7 cellular contexts compared by ENCODE assay signal in the genomic region with DNA sequence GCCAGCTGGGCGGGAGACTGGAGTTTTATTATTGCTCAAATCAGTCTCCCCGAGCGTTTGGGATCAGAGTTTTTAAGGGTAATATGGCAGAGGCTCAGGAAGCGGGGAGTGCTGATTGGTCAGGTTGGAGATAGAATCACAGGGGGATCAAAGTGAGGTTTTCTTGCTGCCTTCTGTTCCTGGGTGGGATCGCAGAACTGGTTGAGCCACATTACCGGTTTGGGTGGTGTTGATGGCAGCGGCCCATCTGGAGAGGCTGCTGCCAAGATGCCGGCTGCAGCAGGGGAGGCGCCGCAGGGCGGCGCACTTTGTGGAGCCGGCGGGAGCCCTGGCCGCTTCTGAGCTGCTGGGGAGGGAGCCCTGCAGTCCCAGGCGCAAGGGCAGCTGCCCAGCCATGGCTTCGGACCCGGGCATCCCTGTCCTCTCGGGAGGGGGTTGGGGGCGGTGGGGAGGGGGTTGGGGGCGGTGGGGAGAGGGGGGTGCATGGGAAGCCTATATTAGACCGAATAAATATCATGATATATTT.
A peak's percentile ranks its signal among the peaks of the same experiment; 100 is the strongest.
DNase-seq lines count a peak whose midpoint lies in the region; ATAC-seq and TF ChIP-seq lines count a peak whose summit lies in the region.
"Not testable (repeated sequence)": the region's sequence is repeated elsewhere in the genome, so short reads cannot be mapped to it uniquely, and the experiment has no call there.

No MANE protein-coding gene starts in this region.

- RAD21 ChIA-PET in HCT116 (lab: Charles Lee; ENCODE audit: low non-redundant PET in 1 of 2, low total read pairs in 2 of 2, uncharacterized antibody in 2 of 2, unreplicated experiment in 2 of 2) = not testable (repeated sequence)

- H3K27ac ChIP-seq in HCT116 (ENCODE audit: low read depth, low read length); spleen: not testable (repeated sequence)

- 60 to 80% (median 70%) methylated on average over 2 to 5 of the region's 22 CpGs; no CpG with 5 or more reads in 1 of the 5 donors for WGBS in spleen, 5 donors

- H2AFZ ChIP-seq in HCT116 (ENCODE audit: low read depth, low read length, poor library complexity, severe bottlenecking) = not testable (repeated sequence)

- TF ChIP-seq POLR2A in HCT116 (IDR thresholded peaks at IDR 0.05; ENCODE audit: borderline replicate concordance, extremely low read depth, insufficient read depth, insufficient read length); spleen (IDR thresholded peaks at IDR 0.05): not testable (repeated sequence)

- H3K9ac ChIP-seq in HCT116 (ENCODE audit: low read length) = not testable (repeated sequence)

- POLR2A ChIA-PET in HCT116 (lab: Charles Lee) = not testable (repeated sequence)

- not testable (repeated sequence) for H3K9me3 ChIP-seq in HCT116 (ENCODE audit: control insufficient read depth in 1 of 2, insufficient read depth in 1 of 2, low read depth in 1 of 2, low read length in 2 of 2); spleen

- ATAC-seq in HCT116 (peak; percentile 89), esophagus mucosa (peak; percentile 23)
- not testable (repeated sequence) for ATAC-seq in left ventricle myocardium superior

- not testable (repeated sequence) for TF ChIP-seq RAD21 in HCT116 (IDR thresholded peaks at IDR 0.05; ENCODE audit: low read depth)

- DNase-seq in HCT116 (ENCODE audit: low read depth, low spot score) = not testable (repeated sequence)
- peak; percentile 13 for DNase-seq in activated CD8-positive, alpha-beta memory T cell treated with anti-CD3 and anti-CD28 coated beads, Interleukin-2, amount 50 U/mL, for 48 hours
- DNase-seq in left ventricle myocardium superior = peak; percentile 3
- peak in 7 of 10 donors; percentile 2 to 53 (median 12) for DNase-seq in posterior cingulate gyrus
- peak; percentile 4 for DNase-seq in spleen
- peak; percentile 53 for DNase-seq in ureter (ENCODE audit: low spot score)

- H4K20me1 ChIP-seq in HCT116 (ENCODE audit: insufficient read depth) = not testable (repeated sequence)

- H3K9me2 ChIP-seq in HCT116 (ENCODE audit: insufficient read depth) = not testable (repeated sequence)

- H3K79me2 ChIP-seq in HCT116 (ENCODE audit: insufficient read depth, low read length) = not testable (repeated sequence)

- BruUV-seq in HCT116 (replicated peaks; lab: Mats Ljungman, UMichigan) = not testable (repeated sequence)

- CTCF ChIA-PET in HCT116 (lab: Charles Lee) = not testable (repeated sequence)

- intact Hi-C loops in HCT116 (cut with micrococcal nuclease); left ventricle myocardium superior (cut with micrococcal nuclease); posterior cingulate gyrus (cut with DNase I); spleen (cut with DNase I; ENCODE audit: low total_unique reads): not testable (repeated sequence)

- not testable (repeated sequence) for H3K4me3 ChIP-seq in HCT116 (replicated peaks in 1 of 2; ENCODE audit: low read depth in 1 of 2, low read length in 2 of 2); spleen

- not testable (repeated sequence) for H3K4me1 ChIP-seq in HCT116 (ENCODE audit: control insufficient read depth in 1 of 2, insufficient read depth in 2 of 2, low read length in 2 of 2); spleen

- H3K36me3 ChIP-seq in HCT116 (ENCODE audit: control insufficient read depth in 1 of 2, insufficient read depth in 2 of 2, low read length in 2 of 2); spleen: not testable (repeated sequence)

- not testable (repeated sequence) for TF ChIP-seq CTCF in HCT116 (IDR thresholded peaks at IDR 0.05 in 2 of 3, conservative IDR thresholded peaks at IDR 0.05 in 1 of 3; ENCODE audit: borderline replicate concordance in 1 of 3, insufficient read depth in 1 of 3, low read depth in 2 of 3, low read length in 2 of 3); spleen (IDR thresholded peaks at IDR 0.05 in 8 of 11, conservative IDR thresholded peaks at IDR 0.05 in 3 of 11)

- not testable (repeated sequence) for H3K4me2 ChIP-seq in HCT116 (ENCODE audit: low read length)

- not testable (repeated sequence) for H3K27me3 ChIP-seq in HCT116 (ENCODE audit: insufficient read depth, low read length); spleen (replicated peaks in 1 of 7)
